In genomic region chr15:39625451-39625850, GRCh38 we compare ENCODE assay signal across 10 cellular contexts. TPM values are rescaled to one million over a fixed set of nuclear protein-coding genes. Genes with fewer than 3 reads are reported as not detected.
DNase-seq lines count a peak whose midpoint lies in the region; ATAC-seq and TF ChIP-seq lines count a peak whose summit lies in the region.
"Had no signal": no experiment of that assay in that cellular context is flagged by ENCODE, and none has a peak within 500 bp of the region (broad histone marks: within the 10 kb centered on the region; RNA-seq: fewer than 3 reads in every experiment).

No MANE protein-coding gene starts in this region.

- peaks cover 8 to 17% of the 10 kb centered on the region in 2 donors for H3K36me3 Mint-ChIP-seq in activated T-cell treated with anti-CD3 and anti-CD28 coated beads, Interleukin-2, amount 50 U/mL, for 72 hours (ENCODE audit: insufficient read depth in 2 of 2)
- H3K36me3 Mint-ChIP-seq in activated naive CD8-positive, alpha-beta T cell = peaks cover 5% of the 10 kb centered on the region

- peak overlapping the region; percentile 30 to 91 for H3K4me3 Mint-ChIP-seq in activated T-cell treated with anti-CD3 and anti-CD28 coated beads, Interleukin-2, amount 50 U/mL, for 72 hours
- peak overlapping the region; percentile 75 for H3K4me3 Mint-ChIP-seq in activated naive CD8-positive, alpha-beta T cell
- H3K4me3 Mint-ChIP-seq: neural progenitor cell had no signal

- no peaks in the 10 kb centered on the region for H3K27me3 ChIP-seq in left lung
- no peaks in the 10 kb centered on the region for H3K27me3 ChIP-seq in tibial artery
- H3K27me3 ChIP-seq: neural progenitor cell had no signal

- intact Hi-C loops in left lung (cut with DNase I) = no loop called here
- intact Hi-C loops in tibial artery (cut with DNase I; ENCODE audit: low total_unique reads) = no loop called here

- peak overlapping the region; percentile 43 for H3K27ac Mint-ChIP-seq in activated T-cell treated with anti-CD3 and anti-CD28 coated beads, Interleukin-2, amount 50 U/mL, for 72 hours
- H3K27ac Mint-ChIP-seq in activated naive CD8-positive, alpha-beta T cell = peak overlapping the region; percentile 93

- H3K4me1 Mint-ChIP-seq in activated T-cell treated with anti-CD3 and anti-CD28 coated beads, Interleukin-2, amount 50 U/mL, for 72 hours (ENCODE audit: low read depth) = peaks cover 74% of the 10 kb centered on the region
- H3K4me1 Mint-ChIP-seq in activated naive CD8-positive, alpha-beta T cell (ENCODE audit: low read depth) = peaks cover 73% of the 10 kb centered on the region

- H3K4me1 ChIP-seq in left lung = peaks cover 2 to 30% of the 10 kb centered on the region in 2 donors
- H3K4me1 ChIP-seq in tibial artery = peaks cover 5 to 35% (median 17%) of the 10 kb centered on the region in 4 donors
- H3K4me1 ChIP-seq: neural progenitor cell had no signal

- no peak for ATAC-seq in activated T-cell treated with anti-CD3 and anti-CD28 coated beads, Interleukin-2, amount 50 U/mL, for 72 hours (replicated peaks in 1 of 2)
- ATAC-seq in left lung = no peak
- no peak for ATAC-seq in GM18870 (IDR thresholded peaks at IDR 0.05; ENCODE audit: unreplicated experiment)
- no peak for ATAC-seq in GM21367 (IDR thresholded peaks at IDR 0.05; ENCODE audit: unreplicated experiment)

- H3K27ac ChIP-seq in left lung = peak overlapping the region; percentile 36 to 66
- H3K27ac ChIP-seq in tibial artery = peak overlapping the region; percentile 54 to 58
- H3K27ac ChIP-seq: neural progenitor cell had no signal

- H3K4me3 ChIP-seq in left lung (no peak overlapping the region), tibial artery (no peak overlapping the region)
- H3K4me3 ChIP-seq: neural progenitor cell had no signal

- peaks cover 10% of the 10 kb centered on the region for H3K27me3 Mint-ChIP-seq in activated T-cell treated with anti-CD3 and anti-CD28 coated beads, Interleukin-2, amount 50 U/mL, for 72 hours (ENCODE audit: low read depth)
- no peaks in the 10 kb centered on the region for H3K27me3 Mint-ChIP-seq in activated naive CD8-positive, alpha-beta T cell

- TF ChIP-seq CTCF in left lung (IDR thresholded peaks at IDR 0.05) (no peak), tibial artery (IDR thresholded peaks at IDR 0.05) (no peak)

- DNase-seq in activated T-cell treated with anti-CD3 and anti-CD28 coated beads, Interleukin-2, amount 50 U/mL, for 72 hours = no peak
- no peak for DNase-seq in activated T-cell treated with anti-CD3 and anti-CD28 coated beads for 4 hours
- no peak for DNase-seq in left lung
- DNase-seq in tibial artery = no peak
- no peak for DNase-seq in A172 (ENCODE audit: low spot score)
- DNase-seq: NCI-H1105 treated with DMSO at 0.1 percent for 48 hours had no signal

- H3K36me3 ChIP-seq in left lung = no peaks in the 10 kb centered on the region
- H3K36me3 ChIP-seq in tibial artery = no peaks in the 10 kb centered on the region
- H3K36me3 ChIP-seq: neural progenitor cell had no signal

- peaks cover 0 to 2% of the 10 kb centered on the region in 2 donors for H3K9me3 Mint-ChIP-seq in activated T-cell treated with anti-CD3 and anti-CD28 coated beads, Interleukin-2, amount 50 U/mL, for 72 hours
- no peaks in the 10 kb centered on the region for H3K9me3 Mint-ChIP-seq in activated naive CD8-positive, alpha-beta T cell (ENCODE audit: low read depth)

- H3K9me3 ChIP-seq in left lung (no peaks in the 10 kb centered on the region), tibial artery (no peaks in the 10 kb centered on the region)

RNA-seq across cellular contexts. Expression of gene THBS1, which starts 44.6 kb away (rescaled TPM):
- 1 to 10 TPM in 1 of 2 donors, under 1 TPM in 1; 0.99 to 1.3 TPM for total RNA-seq in activated T-cell treated with anti-CD3 and anti-CD28 coated beads, Interleukin-2, amount 50 U/mL, for 72 hours
- 100 to 1,000 TPM; 498 to 570 TPM for total RNA-seq in left lung
- 26.4 and 49.2 TPM in 2 replicates for total RNA-seq in A172 (2014; rRNA removed; shearing (Covaris generic))
